ENCODE assay signal across 1 cellular context in the genomic region with DNA sequence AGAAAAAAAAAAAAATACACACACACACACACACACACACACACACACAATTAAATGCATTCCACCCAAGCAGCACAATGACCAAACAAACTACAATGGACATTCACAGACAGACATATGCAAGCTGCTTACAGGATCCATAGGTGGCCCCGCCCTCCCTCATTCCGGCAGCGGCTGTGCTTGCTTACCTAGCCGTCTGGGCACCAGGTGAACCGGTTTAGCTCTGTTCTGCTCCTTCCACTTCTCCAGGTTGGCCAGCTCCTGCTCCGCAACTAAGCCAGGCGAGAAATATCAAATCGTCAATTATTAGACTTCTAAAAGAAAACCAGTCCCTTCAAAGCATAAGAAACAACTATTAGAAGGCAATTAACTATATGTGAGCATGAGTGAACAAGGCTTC.
TF ChIP-seq lines count a peak whose summit lies in the region.

No MANE protein-coding gene starts in this region.

TF ChIP-seq in HepG2, 621 proteins besides CTCF, POLR2A, EP300 and RAD21:
- TF ChIP-seq ZNF10 (CRISPR knock-in tag; IDR thresholded peaks at IDR 0.05; ENCODE audit: borderline replicate concordance, low read depth) (no peak), NR2F1 (CRISPR knock-in tag; IDR thresholded peaks at IDR 0.05) (no peak), ZNF12 (CRISPR knock-in tag; IDR thresholded peaks at IDR 0.05) (no peak), KDM5B (CRISPR knock-in tag; IDR thresholded peaks at IDR 0.05; ENCODE audit: borderline replicate concordance) (no peak), ZNF552 (CRISPR knock-in tag; IDR thresholded peaks at IDR 0.05; ENCODE audit: borderline replicate concordance) (no peak)
